In the genomic region with DNA sequence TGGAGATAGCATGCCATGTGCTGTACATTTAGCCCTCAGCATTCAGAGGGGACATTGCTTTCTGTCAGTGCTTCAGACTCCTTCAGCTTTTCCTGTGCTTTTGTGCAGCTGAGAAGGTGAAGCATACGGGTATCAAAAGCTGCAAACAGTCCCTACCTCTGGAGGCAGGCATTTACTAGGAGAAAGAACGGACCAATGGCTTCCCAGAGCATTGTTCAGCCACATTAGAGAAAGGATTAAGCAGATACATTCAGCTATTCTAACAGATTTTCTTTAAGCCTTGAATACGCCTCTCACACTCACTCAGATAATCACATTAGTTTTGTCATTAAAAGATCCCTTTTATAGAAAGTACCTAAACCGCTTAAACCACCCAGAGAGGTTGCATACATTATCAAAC, we compare ENCODE assay signal across 18 cellular contexts.
DNase-seq lines count a peak whose midpoint lies in the region; ATAC-seq and TF ChIP-seq lines count a peak whose summit lies in the region.
"Had no signal": no experiment of that assay in that cellular context is flagged by ENCODE, and none has a peak within 500 bp of the region (broad histone marks: within the 10 kb centered on the region; RNA-seq: fewer than 3 reads in every experiment).

No MANE protein-coding gene starts in this region.

- 27 to 47% methylated on average over 3 to 4 of the region's 4 CpGs for WGBS in endodermal cell (ENCODE audit: insufficient coverage in 1 of 2, insufficient read length in 1 of 2), 2 experiments
- WGBS in psoas muscle, 3 donors, result 56 to 68% (median 66%) methylated on average over 4 of the region's 4 CpGs

- no peak overlapping the region for H3K9ac ChIP-seq in endodermal cell (ENCODE audit: extremely low read depth, low read length, poor library complexity, severe bottlenecking)

- H3K4me3 ChIP-seq in WERI-Rb-1 (ENCODE audit: low read depth, low read length), result no peak overlapping the region
- peak overlapping the region; percentile 6 for H3K4me3 ChIP-seq in endodermal cell (ENCODE audit: low read length)
- no peak overlapping the region for H3K4me3 ChIP-seq in retinal pigment epithelial cell (ENCODE audit: low read length)
- no peak overlapping the region for H3K4me3 ChIP-seq in psoas muscle

- H3K4me1 Mint-ChIP-seq in endodermal cell, result peaks cover 58% of the 10 kb centered on the region
- H3K4me1 Mint-ChIP-seq: CD8-positive, alpha-beta memory T cell had no signal

- H3K27ac Mint-ChIP-seq in endodermal cell, result peak overlapping the region; percentile 1
- H3K27ac Mint-ChIP-seq: CD8-positive, alpha-beta memory T cell had no signal

- no peak for TF ChIP-seq CTCF in WERI-Rb-1 (IDR thresholded peaks at IDR 0.05; ENCODE audit: low read depth, low read length)
- TF ChIP-seq CTCF in endodermal cell (conservative IDR thresholded peaks at IDR 0.05), result no peak
- TF ChIP-seq CTCF in retinal pigment epithelial cell (conservative IDR thresholded peaks at IDR 0.05; ENCODE audit: low read depth, low read length), result no peak
- no peak for TF ChIP-seq CTCF in psoas muscle (IDR thresholded peaks at IDR 0.05)

- no peaks in the 10 kb centered on the region for H3K36me3 Mint-ChIP-seq in endodermal cell (ENCODE audit: low read depth)
- H3K36me3 Mint-ChIP-seq: CD8-positive, alpha-beta memory T cell had no signal

- H3K4me3 Mint-ChIP-seq in endodermal cell, result no peak overlapping the region
- H3K4me3 Mint-ChIP-seq: CD8-positive, alpha-beta memory T cell had no signal

- peaks cover 21% of the 10 kb centered on the region for H3K4me1 ChIP-seq in endodermal cell (ENCODE audit: control insufficient read depth, insufficient read depth, low read length)
- no peaks in the 10 kb centered on the region for H3K4me1 ChIP-seq in psoas muscle

- H3K27ac ChIP-seq in WERI-Rb-1, result no peak overlapping the region
- H3K27ac ChIP-seq in endodermal cell (ENCODE audit: low read depth, low read length), result no peak overlapping the region
- H3K27ac ChIP-seq in psoas muscle, result no peak overlapping the region
- H3K27ac ChIP-seq: C4-2B had no signal

- H3K27me3 Mint-ChIP-seq in endodermal cell (ENCODE audit: insufficient read depth), result peaks cover 57% of the 10 kb centered on the region

- H3K9me3 Mint-ChIP-seq in endodermal cell, result no peaks in the 10 kb centered on the region
- H3K9me3 Mint-ChIP-seq: CD8-positive, alpha-beta memory T cell had no signal

- DNase-seq in NCI-H524 (lab: John Stamatoyannopoulos, UW) (peak; percentile 8 to 46), NCI-H524 treated with DMSO at 0.1 percent for 48 hours (lab: John Stamatoyannopoulos, UW) (no peak), WERI-Rb-1 (peak; percentile 16), endodermal cell (peak; percentile 47), retinal pigment epithelial cell (ENCODE audit: low read depth) (peak; percentile 27), psoas muscle (no peak), AG08396 (ENCODE audit: low spot score) (no peak)
- DNase-seq: 8988T; CD8-positive, alpha-beta memory T cell; DMS79; GOT3; Karpas-422; NCI-H1694 treated with DMSO at 0.1 percent for 48 hours; NCI-H2081 treated with DMSO at 0.1 percent for 48 hours; NCI-H446 treated with DMSO at 0.1 percent for 48 hours; Right ventricle myocardium superior had no signal

- peaks cover 71% of the 10 kb centered on the region for H3K27me3 ChIP-seq in WERI-Rb-1 (ENCODE audit: insufficient read depth, low read depth, severe bottlenecking)
- H3K27me3 ChIP-seq in endodermal cell (ENCODE audit: control insufficient read depth, insufficient read depth, low read length, poor library complexity, severe bottlenecking), result peaks cover 66% of the 10 kb centered on the region
- no peaks in the 10 kb centered on the region for H3K27me3 ChIP-seq in psoas muscle (ENCODE audit: insufficient read depth in 3 of 3, low read length in 2 of 3)

- H3K36me3 ChIP-seq in WERI-Rb-1 (no peaks in the 10 kb centered on the region), endodermal cell (ENCODE audit: control insufficient read depth, insufficient read depth, low read length) (no peaks in the 10 kb centered on the region), psoas muscle (ENCODE audit: insufficient read depth in 1 of 2, low read depth in 1 of 2) (no peaks in the 10 kb centered on the region)

- ATAC-seq in psoas muscle (no peak), GM21723 (IDR thresholded peaks at IDR 0.05; ENCODE audit: unreplicated experiment) (no peak)

- H3K9me3 ChIP-seq in WERI-Rb-1 (ENCODE audit: severe bottlenecking) (no peaks in the 10 kb centered on the region), endodermal cell (ENCODE audit: control insufficient read depth, low read length) (no peaks in the 10 kb centered on the region), psoas muscle (no peaks in the 10 kb centered on the region)

- intact Hi-C loops in psoas muscle (cut with DNase I), result no loop called here

Comparison
In these comparisons a context has a peak if more than half of its experiments do, and no peak if none do; other contexts are left out.
1. DNase-seq: peak in NCI-H524 (2 of 2), WERI-Rb-1 (single experiment), endodermal cell (single experiment) and retinal pigment epithelial cell (single experiment); none in NCI-H524 treated with DMSO at 0.1 percent for 48 hours (single experiment), psoas muscle (0 of 2) and AG08396 (single experiment).